In the genomic region with DNA sequence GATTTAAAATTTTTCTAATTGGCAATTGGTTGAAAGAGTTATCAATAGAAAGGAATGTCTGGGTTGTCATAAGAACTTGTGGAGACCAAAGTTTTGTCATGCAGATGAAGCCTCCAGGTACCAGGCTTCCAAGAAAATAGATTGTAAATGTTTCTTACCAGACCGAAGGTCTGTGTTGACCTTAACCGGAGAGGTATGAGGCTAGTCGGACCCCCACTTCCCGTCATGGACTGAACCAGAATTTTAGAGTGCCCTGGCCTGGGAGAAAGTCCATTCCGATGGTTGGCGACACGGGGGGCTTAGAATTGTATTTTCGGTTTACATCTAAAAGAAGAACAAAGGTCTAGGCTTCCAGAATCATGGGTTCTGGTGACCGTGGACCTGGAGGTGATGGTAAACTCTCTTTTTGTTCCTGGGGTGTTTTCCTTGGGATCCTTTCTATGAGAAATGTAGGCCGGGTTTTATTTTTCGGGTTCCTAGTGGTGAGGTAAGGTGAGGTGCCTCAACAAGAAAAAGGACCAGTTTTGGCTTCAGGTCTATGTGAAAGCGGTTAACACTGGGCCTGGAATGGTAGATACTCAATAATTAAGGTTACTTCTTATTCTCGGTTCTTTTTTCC, we compare ENCODE assay signal across 8 cellular contexts. TPM values are rescaled to one million over a fixed set of nuclear protein-coding genes. Genes with fewer than 3 reads are reported as not detected.
DNase-seq lines count a peak whose midpoint lies in the region; ATAC-seq, FAIRE-seq and TF ChIP-seq lines count a peak whose summit lies in the region.

No MANE protein-coding gene starts in this region.

- peaks cover 3% of the 10 kb centered on the region for H3K36me3 Mint-ChIP-seq in astrocyte (ENCODE audit: low read depth, unreplicated experiment)

- TF ChIP-seq CTCF in astrocyte (IDR thresholded peaks at IDR 0.05; ENCODE audit: insufficient read depth, low read depth, low read length) (no peak), right lobe of liver (IDR thresholded peaks at IDR 0.05) (no peak)

- peaks cover 6% of the 10 kb centered on the region for H3K27me3 Mint-ChIP-seq in astrocyte (ENCODE audit: low read depth, unreplicated experiment)

- H3K27me3 ChIP-seq in astrocyte (ENCODE audit: insufficient read depth, low read length): peaks cover 4% of the 10 kb centered on the region
- H3K27me3 ChIP-seq in right lobe of liver: no peaks in the 10 kb centered on the region
- H3K27me3 ChIP-seq in thymus (ENCODE audit: control insufficient read depth, insufficient read depth): no peaks in the 10 kb centered on the region

- peaks cover 14% of the 10 kb centered on the region for H3K4me1 Mint-ChIP-seq in astrocyte (ENCODE audit: low read depth, unreplicated experiment)

- H3K9ac ChIP-seq in astrocyte (ENCODE audit: low read length): peak overlapping the region; percentile 91

- peak overlapping the region; percentile 83 for H2AFZ ChIP-seq in astrocyte (ENCODE audit: low read depth, low read length)

- DNase-seq in activated CD4-positive, alpha-beta T cell treated with anti-CD3 and anti-CD28 coated beads, Interleukin-2, amount 50 U/mL, for 48 hours: peak; percentile 6 to 10
- no peak for DNase-seq in activated CD4-positive, alpha-beta T cell treated with anti-CD3 and anti-CD28 coated beads, Interleukin-2, amount 50 U/mL, for 4 hours
- DNase-seq in astrocyte (ENCODE audit: low read depth): no peak
- no peak for DNase-seq in right lobe of liver
- no peak for DNase-seq in H4 (ENCODE audit: low spot score)
- DNase-seq in NCI-H2196 (lab: John Stamatoyannopoulos, UW; ENCODE audit: unreplicated experiment): no peak
- DNase-seq in OCI-M1 (lab: John Stamatoyannopoulos, UW): no peak

- H3K36me3 ChIP-seq in astrocyte (ENCODE audit: insufficient read depth, low read length) (peaks cover 6% of the 10 kb centered on the region), right lobe of liver (peaks cover 0 to 24% (median 3%) of the 10 kb centered on the region in 4 donors), thymus (ENCODE audit: control insufficient read depth, insufficient read depth) (peaks cover 15% of the 10 kb centered on the region)

- ATAC-seq in right lobe of liver: no peak

- peaks cover 10% of the 10 kb centered on the region for H3K4me1 ChIP-seq in astrocyte (ENCODE audit: insufficient read depth, low read length)
- H3K4me1 ChIP-seq in right lobe of liver: peaks cover 0 to 16% (median 0%) of the 10 kb centered on the region in 4 donors
- H3K4me1 ChIP-seq in thymus (ENCODE audit: control insufficient read depth, insufficient read depth, low read length): peaks cover 9% of the 10 kb centered on the region

- H3K27ac Mint-ChIP-seq in astrocyte (ENCODE audit: unreplicated experiment): peak overlapping the region; percentile 90

- H3K4me3 ChIP-seq in astrocyte (ENCODE audit: insufficient read depth, low read depth, low read length) (peak overlapping the region; percentile 86), right lobe of liver (peak overlapping the region; percentile 87 to 96 (median 92)), thymus (ENCODE audit: low read length) (peak overlapping the region; percentile 82)

- no peak for TF ChIP-seq POLR2A in right lobe of liver (IDR thresholded peaks at IDR 0.05)

- H3K4me3 Mint-ChIP-seq in astrocyte (ENCODE audit: unreplicated experiment): peak overlapping the region; percentile 95

- H3K4me2 ChIP-seq in astrocyte (ENCODE audit: low read length): peak overlapping the region; percentile 91

- no peak for FAIRE-seq in astrocyte (lab: Jason Lieb, UNC)

- H3K9me3 Mint-ChIP-seq in astrocyte (ENCODE audit: unreplicated experiment): no peaks in the 10 kb centered on the region

- H4K20me1 ChIP-seq in astrocyte (ENCODE audit: insufficient read depth, low read length): peaks cover 8% of the 10 kb centered on the region

- peak overlapping the region; percentile 87 for H3K27ac ChIP-seq in astrocyte (ENCODE audit: low read depth, low read length)
- H3K27ac ChIP-seq in right lobe of liver: peak overlapping the region; percentile 82 to 94 (median 89)
- H3K27ac ChIP-seq in thymus (ENCODE audit: low read depth): peak overlapping the region; percentile 74

- H3K9me3 ChIP-seq in astrocyte (ENCODE audit: insufficient read depth, low read depth, low read length) (no peaks in the 10 kb centered on the region), right lobe of liver (no peaks in the 10 kb centered on the region), thymus (ENCODE audit: control insufficient read depth) (no peaks in the 10 kb centered on the region)

- intact Hi-C loops in right lobe of liver (cut with DNase I): no loop called here

- H3K79me2 ChIP-seq in astrocyte (ENCODE audit: insufficient read depth, low read length): peaks cover 46% of the 10 kb centered on the region

- WGBS in right lobe of liver (ENCODE audit: insufficient coverage, low coverage, low lambda C conversion rate, missing lambda C conversion rate): 35% methylated on average over 12 of the region's 13 CpGs
- WGBS in thymus: 56% methylated on average over 13 of the region's 13 CpGs

RNA-seq across cellular contexts. Expression of gene UHMK1, which starts 0.4 kb away (rescaled TPM):
- total RNA-seq in astrocyte: 36.5 and 43.5 TPM in 2 replicates
- 10 to 100 TPM; 28.8 to 51.6 (median 38.4) TPM for total RNA-seq in right lobe of liver
- polyA plus RNA-seq in thymus: 26.8 TPM
- total RNA-seq in H4 (2014; rRNA removed; shearing (Covaris generic)): 44.4 and 52.3 TPM in 2 replicates

Comparison
In these comparisons a context has a peak if more than half of its experiments do, and no peak if none do; other contexts are left out.
1. DNase-seq: peak in activated CD4-positive, alpha-beta T cell treated with anti-CD3 and anti-CD28 coated beads, Interleukin-2, amount 50 U/mL, for 48 hours (2 of 2); none in activated CD4-positive, alpha-beta T cell treated with anti-CD3 and anti-CD28 coated beads, Interleukin-2, amount 50 U/mL, for 4 hours (0 of 2), astrocyte (single experiment), right lobe of liver (0 of 3), H4 (single experiment), NCI-H2196 (single experiment) and OCI-M1 (single experiment).
2. Peak in every context shown above with its lines, with median percentiles within 50 percentile points of each other: H3K27ac ChIP-seq and H3K4me3 ChIP-seq.